13 cellular contexts compared by ENCODE assay signal in genomic region chr1:6415979-6416656, GRCh38. TPM values are rescaled to one million over a fixed set of nuclear protein-coding genes. Genes with fewer than 3 reads are reported as not detected.
"Had no signal": no experiment of that assay in that cellular context is flagged by ENCODE, and none has a peak within 500 bp of the region (broad histone marks: within the 10 kb centered on the region; RNA-seq: fewer than 3 reads in every experiment).

No MANE protein-coding gene starts in this region.

- DNase-seq: activated CD4-positive, alpha-beta T cell treated with anti-CD3 and anti-CD28 coated beads, Interleukin-2, amount 50 U/mL, for 4 hours; activated CD4-positive, CD25-positive, alpha-beta regulatory T cell treated with anti-CD3 and anti-CD28 coated beads, Interleukin-2, amount 50 U/mL, for 72 hours; activated T-cell treated with anti-CD3 and anti-CD28 coated beads, Interleukin-2, amount 50 U/mL, for 1 hour; adrenal gland; foreskin melanocyte; head of caudate nucleus; pancreas; sigmoid colon; spleen; stimulated activated naive CD8-positive, alpha-beta T cell treated with anti-CD3 and anti-CD28 coated beads, Interleukin-15, amount 100 ng/mL, for 72 hours; SW 1271; testis had no signal

- ATAC-seq: stimulated activated naive CD8-positive, alpha-beta T cell treated with anti-CD3 and anti-CD28 coated beads, Interleukin-15, amount 100 ng/mL, for 72 hours had no signal

- H3K27ac ChIP-seq: adrenal gland, cardiac muscle cell, pancreas, sigmoid colon, spleen, testis had no signal

RNA-seq across cellular contexts. Expression of gene HES2, which starts 3.6 kb away (rescaled TPM):
- total RNA-seq: cardiac muscle cell, sigmoid colon had no signal
